In genomic region chr12:100794441-100795192, GRCh38 we compare ENCODE assay signal across 9 cellular contexts. TPM values are rescaled to one million over a fixed set of nuclear protein-coding genes. Genes with fewer than 3 reads are reported as not detected.
DNase-seq lines count a peak whose midpoint lies in the region; ATAC-seq and TF ChIP-seq lines count a peak whose summit lies in the region.
"Had no signal": no experiment of that assay in that cellular context is flagged by ENCODE, and none has a peak within 500 bp of the region (broad histone marks: within the 10 kb centered on the region; RNA-seq: fewer than 3 reads in every experiment).

TSS of gene ANO4 (plus strand) at chr12:100794776. CDS start at chr12:100901786, 107,010 bp downstream.

- H3K4me1 ChIP-seq in HUES6 (ENCODE audit: control insufficient read depth, insufficient read depth, low read length): peaks cover 33% of the 10 kb centered on the region

- no peaks in the 10 kb centered on the region for H3K36me3 ChIP-seq in HUES6 (ENCODE audit: control insufficient read depth, insufficient read depth, low read length)

- DNase-seq in WTC11 (ENCODE audit: low spot score): peak; percentile 22
- DNase-seq in substantia nigra (lab: John Stamatoyannopoulos, UW): peak in 40 of 49 donors; percentile 9 to 74 (median 44)
- DNase-seq in KBM-7: no peak
- DNase-seq in NCI-H524 treated with DMSO at 0.1 percent for 48 hours (lab: John Stamatoyannopoulos, UW): no peak
- DNase-seq: activated CD4-positive, alpha-beta T cell treated with anti-CD3 and anti-CD28 coated beads, Interleukin-2, amount 50 U/mL, for 4 hours; natural killer cell had no signal

- H3K27ac ChIP-seq in HUES6 (ENCODE audit: low read depth, low read length) (no peak within 1 kb of the TSS), substantia nigra (ENCODE audit: low read depth, low read length, poor library complexity, severe bottlenecking) (peak within 1 kb of the TSS; percentile 91)

- in situ Hi-C loops in KBM-7 (cut with MboI; ENCODE audit: low pct_unique_long_range_greater_than_20kb, low sequenced_read_pairs): no loop called here

- H3K36me3 Mint-ChIP-seq in WTC11: no peaks in the 10 kb centered on the region
- H3K36me3 Mint-ChIP-seq: natural killer cell had no signal

- H3K9ac ChIP-seq in HUES6 (ENCODE audit: low read length): no peak within 1 kb of the TSS

- H3K4me1 Mint-ChIP-seq in WTC11: peaks cover 57% of the 10 kb centered on the region
- H3K4me1 Mint-ChIP-seq: natural killer cell had no signal

- ATAC-seq in WTC11 (peak; percentile 80), GM21515 (IDR thresholded peaks at IDR 0.05; ENCODE audit: unreplicated experiment) (no peak)
- ATAC-seq: natural killer cell had no signal

- H3K4me3 Mint-ChIP-seq in WTC11: peak within 1 kb of the TSS; percentile 53
- H3K4me3 Mint-ChIP-seq: natural killer cell had no signal

- peak within 1 kb of the TSS; percentile 18 for H3K27ac Mint-ChIP-seq in WTC11
- H3K27ac Mint-ChIP-seq: natural killer cell had no signal

- H3K4me3 ChIP-seq in HUES6 (ENCODE audit: low read depth, low read length): peak within 1 kb of the TSS; percentile 17
- H3K4me3 ChIP-seq in iPS-18c (ENCODE audit: insufficient read depth, low read depth, low read length): 0 out of 2 replicates have a peak within 1 kb of the TSS, but pooled peaks have one; percentile 15

- no peaks in the 10 kb centered on the region for H3K27me3 ChIP-seq in HUES6 (ENCODE audit: control insufficient read depth, insufficient read depth, low read length)

- H3K9me3 Mint-ChIP-seq in WTC11: no peaks in the 10 kb centered on the region

- H3K27me3 Mint-ChIP-seq in WTC11 (ENCODE audit: low read depth): peaks cover 14% of the 10 kb centered on the region

- POLR2A ChIA-PET in WTC11 (lab: Charles Lee): interaction anchor here (0.5 to 0.6 kb wide), 2 partner anchors 442 to 566 kb away, joined by 3 read pairs; no protein-coding TSS in a partner anchor

- no peaks in the 10 kb centered on the region for H3K9me3 ChIP-seq in HUES6 (ENCODE audit: control insufficient read depth, insufficient read depth, low read depth, low read length)
- no peaks in the 10 kb centered on the region for H3K9me3 ChIP-seq in iPS-18c (ENCODE audit: control insufficient read depth, insufficient read depth, low read length)

- no peak for TF ChIP-seq CTCF in WTC11 (IDR thresholded peaks at IDR 0.05)

- CTCF ChIA-PET in WTC11 (lab: Charles Lee): interaction anchor here (0.9 to 1.1 kb wide), 2 partner anchors 33 to 86 kb away, joined by 3 to 4 read pairs; no protein-coding TSS in a partner anchor

TF ChIP-seq in WTC11, 78 proteins besides CTCF, POLR2A, EP300 and RAD21:
- no peak for TF ChIP-seq ZNF671 (CRISPR knock-in tag; IDR thresholded peaks at IDR 0.05)
- TF ChIP-seq ZNF416 (CRISPR knock-in tag; IDR thresholded peaks at IDR 0.05): no peak
- no peak for TF ChIP-seq CBFB (CRISPR knock-in tag; IDR thresholded peaks at IDR 0.05; ENCODE audit: low read depth)
- TF ChIP-seq FOXK1 (CRISPR knock-in tag; IDR thresholded peaks at IDR 0.05): no peak
- TF ChIP-seq ARID4B (CRISPR knock-in tag; IDR thresholded peaks at IDR 0.05; ENCODE audit: borderline replicate concordance): no peak
- TF ChIP-seq TEAD1 (CRISPR knock-in tag; IDR thresholded peaks at IDR 0.05): no peak
- no peak for TF ChIP-seq MYBL2 (CRISPR knock-in tag; IDR thresholded peaks at IDR 0.05)

RNA-seq across cellular contexts. Expression of gene ANO4, which starts in this region (rescaled TPM):
- 1.8 to 2.6 TPM (median 2.2 TPM) in 3 replicates for total RNA-seq in WTC11 (2021)
- total RNA-seq: natural killer cell had no signal

Comparison
In these comparisons a context has a peak if more than half of its experiments do, and no peak if none do; other contexts are left out.
1. DNase-seq: peak in WTC11 (single experiment) and substantia nigra (40 of 49); none in KBM-7 (single experiment) and NCI-H524 treated with DMSO at 0.1 percent for 48 hours (single experiment).